In the genomic region with DNA sequence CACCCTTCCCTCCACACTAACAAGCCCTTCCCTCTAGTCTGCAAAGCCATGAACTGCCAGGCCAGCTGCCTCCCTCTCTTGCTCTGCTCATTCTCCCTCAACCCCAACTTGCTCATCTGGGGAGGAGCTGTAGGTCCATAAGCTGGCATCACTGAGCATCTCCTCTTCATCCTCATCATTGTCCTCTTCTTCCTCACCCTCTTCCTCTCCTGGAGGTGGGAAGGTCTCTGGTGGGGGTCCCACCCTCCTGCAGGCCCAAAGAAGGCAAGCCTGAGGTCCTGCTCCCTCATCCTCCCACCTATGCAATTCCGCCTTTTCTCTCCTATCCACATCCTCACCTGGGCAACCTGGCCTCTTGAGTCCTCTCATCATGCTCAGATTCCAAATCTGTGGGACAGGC, we compare ENCODE assay signal across 22 cellular contexts. TPM values are rescaled to one million over a fixed set of nuclear protein-coding genes. Genes with fewer than 3 reads are reported as not detected.
A peak's percentile ranks its signal among the peaks of the same experiment; 100 is the strongest.
DNase-seq lines count a peak whose midpoint lies in the region; ATAC-seq and TF ChIP-seq lines count a peak whose summit lies in the region.
"Had no signal": no experiment of that assay in that cellular context is flagged by ENCODE, and none has a peak within 500 bp of the region (broad histone marks: within the 10 kb centered on the region; RNA-seq: fewer than 3 reads in every experiment).

No MANE protein-coding gene starts in this region.

- H3K27me3 ChIP-seq in transverse colon (no peaks in the 10 kb centered on the region), aorta (ENCODE audit: control insufficient read depth in 1 of 2, insufficient read depth in 2 of 2, low read length in 1 of 2) (no peaks in the 10 kb centered on the region)
- H3K27me3 ChIP-seq: hepatocyte had no signal

- H3K9me3 Mint-ChIP-seq in activated naive CD4-positive, alpha-beta T cell treated with anti-CD3 and anti-CD28 coated beads, Interleukin-2, amount 10 ng/mL, durations not matched to agents 7 days and 5 days = no peaks in the 10 kb centered on the region
- H3K9me3 Mint-ChIP-seq in activated naive CD4-positive, alpha-beta T cell treated with anti-CD3 and anti-CD28 coated beads, Interleukin-2, amount 50 U/mL, for 72 hours = no peaks in the 10 kb centered on the region
- H3K9me3 Mint-ChIP-seq in type B pancreatic cell = no peaks in the 10 kb centered on the region

- H3K4me3 ChIP-seq in transverse colon (no peak overlapping the region), aorta (ENCODE audit: low read length in 2 of 2) (no peak overlapping the region)
- H3K4me3 ChIP-seq: cardiac muscle cell, hepatocyte, lower lobe of right lung had no signal

- no peak for TF ChIP-seq CTCF in VCaP (conservative IDR thresholded peaks at IDR 0.05)
- TF ChIP-seq CTCF in type B pancreatic cell (conservative IDR thresholded peaks at IDR 0.05) = no peak
- no peak for TF ChIP-seq CTCF in transverse colon (IDR thresholded peaks at IDR 0.05)

- CTCF ChIA-PET in activated naive CD4-positive, alpha-beta T cell treated with anti-CD3 and anti-CD28 coated beads, Interleukin-2, amount 10 ng/mL, durations not matched to agents 7 days and 5 days (lab: Charles Lee) = interaction anchor here (1.4 to 2.7 kb wide), 3 partner anchors 14 to 70 kb away, joined by 4 to 8 read pairs (median 5); no protein-coding TSS in a partner anchor

- H3K27me3 Mint-ChIP-seq in activated naive CD4-positive, alpha-beta T cell treated with anti-CD3 and anti-CD28 coated beads, Interleukin-2, amount 10 ng/mL, durations not matched to agents 7 days and 5 days = no peaks in the 10 kb centered on the region
- no peaks in the 10 kb centered on the region for H3K27me3 Mint-ChIP-seq in type B pancreatic cell

- H3K27ac ChIP-seq in VCaP (peak overlapping the region; percentile 98; the same call in 1 of the 2 replicates), transverse colon (no peak overlapping the region), aorta (ENCODE audit: low read depth in 1 of 2, low read length in 2 of 2) (no peak overlapping the region)
- H3K27ac ChIP-seq: cardiac muscle cell, hepatocyte, lower lobe of right lung had no signal

- in situ Hi-C loops in transverse colon (cut with MboI; ENCODE audit: low pct_ligation_motif_present in 1 of 4, low pct_unique_long_range_greater_than_20kb in 1 of 4, low sequenced_read_pairs in 3 of 4) = no loop called here

- no peak overlapping the region for H3K4me3 Mint-ChIP-seq in activated naive CD4-positive, alpha-beta T cell treated with anti-CD3 and anti-CD28 coated beads, Interleukin-2, amount 10 ng/mL, durations not matched to agents 7 days and 5 days
- H3K4me3 Mint-ChIP-seq in type B pancreatic cell = peak overlapping the region; percentile 92

- peak overlapping the region; percentile 31 for H3K27ac Mint-ChIP-seq in activated naive CD4-positive, alpha-beta T cell treated with anti-CD3 and anti-CD28 coated beads, Interleukin-2, amount 10 ng/mL, durations not matched to agents 7 days and 5 days
- H3K27ac Mint-ChIP-seq in activated naive CD4-positive, alpha-beta T cell treated with anti-CD3 and anti-CD28 coated beads, Interleukin-2, amount 50 U/mL, for 72 hours = peak overlapping the region in 1 of 2 donors; percentile 86
- peak overlapping the region; percentile 14 for H3K27ac Mint-ChIP-seq in type B pancreatic cell

- intact Hi-C loops in transverse colon (cut with DNase I; ENCODE audit: low total_unique reads) = no loop called here
- intact Hi-C loops in aorta (cut with DNase I) = no loop called here

- no peak for ATAC-seq in activated naive CD4-positive, alpha-beta T cell treated with anti-CD3 and anti-CD28 coated beads, Interleukin-2, amount 50 U/mL, for 72 hours
- ATAC-seq in HG03565 (IDR thresholded peaks at IDR 0.05; ENCODE audit: unreplicated experiment) (no peak), aorta (ENCODE audit: low FRiP score) (no peak)
- ATAC-seq: lower lobe of right lung had no signal

- no peak for DNase-seq in activated naive CD4-positive, alpha-beta T cell treated with anti-CD3 and anti-CD28 coated beads, Interleukin-2, amount 10 ng/mL, durations not matched to agents 7 days and 5 days
- DNase-seq in activated naive CD4-positive, alpha-beta T cell treated with anti-CD3 and anti-CD28 coated beads, Interleukin-2, amount 50 U/mL, for 72 hours (ENCODE audit: low spot score in 2 of 2) = no peak
- peak; percentile 15 for DNase-seq in ecto neural progenitor cell (ENCODE audit: low spot score)
- no peak for DNase-seq in type B pancreatic cell (ENCODE audit: extremely low spot score, unreplicated experiment)
- no peak for DNase-seq in transverse colon
- DNase-seq in aorta = no peak
- DNase-seq: activated CD4-positive, alpha-beta T cell treated with anti-CD3 and anti-CD28 coated beads for 4 hours; activated T-cell treated with anti-CD3 and anti-CD28 coated beads, Interleukin-2, amount 50 U/mL, for 48 hours; dermis blood vessel endothelial cell; DMS79 treated with DMSO at 0.1 percent for 48 hours; foreskin fibroblast; islet precursor cell; lower lobe of right lung; MV-4-11; NCI-H1930; NCI-H446; NK-92 treated with Interleukin-12 subunit alpha and Interleukin-12 subunit beta, amount 100 ng/mL, for 24 hours; stimulated activated CD4-positive, alpha-beta T cell treated with anti-CD3 and anti-CD28 coated beads, Interleukin-1b, Interleukin-23, amount 100 ng/mL, for 48 hours had no signal

- H3K9me3 ChIP-seq in transverse colon = no peaks in the 10 kb centered on the region
- no peaks in the 10 kb centered on the region for H3K9me3 ChIP-seq in aorta (ENCODE audit: control insufficient read depth, low read length)
- H3K9me3 ChIP-seq: lower lobe of right lung had no signal

- H3K4me1 ChIP-seq in transverse colon (peaks cover 9 to 20% (median 14%) of the 10 kb centered on the region in 4 donors), aorta (ENCODE audit: control insufficient read depth in 1 of 2, insufficient read depth in 2 of 2, low read length in 2 of 2) (peaks cover 0 to 3% of the 10 kb centered on the region in 2 donors)

- TF ChIP-seq POLR2A in transverse colon (IDR thresholded peaks at IDR 0.05) = no peak

- 91% methylated on average over 1 of the region's 1 CpG for WGBS in transverse colon (ENCODE audit: low coverage in 1 of 2), 2 donors
- 92 to 94% methylated on average over 1 of the region's 1 CpG for WGBS in aorta, 2 donors

- no peak for TF ChIP-seq EP300 in transverse colon (IDR thresholded peaks at IDR 0.05; ENCODE audit: low read depth)

- H3K36me3 ChIP-seq in transverse colon (no peaks in the 10 kb centered on the region), aorta (ENCODE audit: control insufficient read depth in 1 of 2, insufficient read depth in 2 of 2, low read length in 1 of 2) (no peaks in the 10 kb centered on the region)

- peaks cover 36% of the 10 kb centered on the region for H3K4me1 Mint-ChIP-seq in activated naive CD4-positive, alpha-beta T cell treated with anti-CD3 and anti-CD28 coated beads, Interleukin-2, amount 10 ng/mL, durations not matched to agents 7 days and 5 days
- peaks cover 12% of the 10 kb centered on the region for H3K4me1 Mint-ChIP-seq in type B pancreatic cell (ENCODE audit: unreplicated experiment)

- H3K36me3 Mint-ChIP-seq in activated naive CD4-positive, alpha-beta T cell treated with anti-CD3 and anti-CD28 coated beads, Interleukin-2, amount 10 ng/mL, durations not matched to agents 7 days and 5 days = peaks cover 16% of the 10 kb centered on the region
- H3K36me3 Mint-ChIP-seq in activated naive CD4-positive, alpha-beta T cell treated with anti-CD3 and anti-CD28 coated beads, Interleukin-2, amount 50 U/mL, for 72 hours = peaks cover 26 to 44% of the 10 kb centered on the region in 2 donors
- H3K36me3 Mint-ChIP-seq in type B pancreatic cell = peaks cover 14% of the 10 kb centered on the region

RNA-seq across cellular contexts. Expression of a gene that starts 2.7 kb away (rescaled TPM):
- total RNA-seq in activated naive CD4-positive, alpha-beta T cell treated with anti-CD3 and anti-CD28 coated beads, Interleukin-2, amount 50 U/mL, for 72 hours = 100 to 1,000 TPM in 1 of 2 donors, 10 to 100 TPM in 1; 93.0 to 152 TPM
- total RNA-seq in type B pancreatic cell (ENCODE audit: low replicate concordance) (55.0 and 73.0 TPM in 2 replicates), transverse colon (100 to 1,000 TPM in 1 of 4 donors, 10 to 100 TPM in 3; 41.8 to 100 (median 64.6) TPM), aorta (10 to 100 TPM; 20.7 to 41.3 TPM)
- 100 to 1,000 TPM in 1 of 2 donors, 10 to 100 TPM in 1; 10.3 to 176 TPM for polyA plus RNA-seq in aorta

RNA-seq across cellular contexts. Expression of a gene that starts 18.2 kb away (rescaled TPM):
- 10 to 100 TPM; 46.4 to 54.9 TPM for total RNA-seq in activated naive CD4-positive, alpha-beta T cell treated with anti-CD3 and anti-CD28 coated beads, Interleukin-2, amount 50 U/mL, for 72 hours
- 33.0 and 35.0 TPM in 2 replicates for total RNA-seq in type B pancreatic cell (ENCODE audit: low replicate concordance)
- total RNA-seq in transverse colon = 10 to 100 TPM; 34.8 to 53.1 (median 44.7) TPM
- total RNA-seq in aorta = 10 to 100 TPM; 18.7 to 30.5 TPM
- polyA plus RNA-seq in aorta = 10 to 100 TPM in 1 of 2 donors, 1 to 10 TPM in 1; 5.1 to 11.0 TPM

RNA-seq across cellular contexts. Expression of a gene that starts 30.5 kb away (rescaled TPM):
- 10 to 100 TPM; 19.3 to 33.9 TPM for total RNA-seq in activated naive CD4-positive, alpha-beta T cell treated with anti-CD3 and anti-CD28 coated beads, Interleukin-2, amount 50 U/mL, for 72 hours
- total RNA-seq in type B pancreatic cell (ENCODE audit: low replicate concordance) = 33.4 and 33.7 TPM in 2 replicates
- 10 to 100 TPM; 28.1 to 36.2 (median 31.4) TPM for total RNA-seq in transverse colon
- 10 to 100 TPM; 21.4 to 25.1 TPM for total RNA-seq in aorta
- polyA plus RNA-seq in aorta = 10 to 100 TPM; 11.8 to 16.6 TPM

RNA-seq across cellular contexts. Expression of a gene that starts 49.9 kb away (rescaled TPM):
- 1 to 10 TPM; 2.5 to 5.9 TPM for total RNA-seq in activated naive CD4-positive, alpha-beta T cell treated with anti-CD3 and anti-CD28 coated beads, Interleukin-2, amount 50 U/mL, for 72 hours
- 10.1 and 14.8 TPM in 2 replicates for total RNA-seq in type B pancreatic cell (ENCODE audit: low replicate concordance)
- total RNA-seq in transverse colon = 10 to 100 TPM in 2 of 4 donors, 1 to 10 TPM in 2; 5.2 to 12.4 (median 9.7) TPM
- 1 to 10 TPM; 5.3 to 6.7 TPM for total RNA-seq in aorta
- 1 to 10 TPM; 1.8 to 4.2 TPM for polyA plus RNA-seq in aorta
